ENCODE assay signal across 15 cellular contexts in the genomic region with DNA sequence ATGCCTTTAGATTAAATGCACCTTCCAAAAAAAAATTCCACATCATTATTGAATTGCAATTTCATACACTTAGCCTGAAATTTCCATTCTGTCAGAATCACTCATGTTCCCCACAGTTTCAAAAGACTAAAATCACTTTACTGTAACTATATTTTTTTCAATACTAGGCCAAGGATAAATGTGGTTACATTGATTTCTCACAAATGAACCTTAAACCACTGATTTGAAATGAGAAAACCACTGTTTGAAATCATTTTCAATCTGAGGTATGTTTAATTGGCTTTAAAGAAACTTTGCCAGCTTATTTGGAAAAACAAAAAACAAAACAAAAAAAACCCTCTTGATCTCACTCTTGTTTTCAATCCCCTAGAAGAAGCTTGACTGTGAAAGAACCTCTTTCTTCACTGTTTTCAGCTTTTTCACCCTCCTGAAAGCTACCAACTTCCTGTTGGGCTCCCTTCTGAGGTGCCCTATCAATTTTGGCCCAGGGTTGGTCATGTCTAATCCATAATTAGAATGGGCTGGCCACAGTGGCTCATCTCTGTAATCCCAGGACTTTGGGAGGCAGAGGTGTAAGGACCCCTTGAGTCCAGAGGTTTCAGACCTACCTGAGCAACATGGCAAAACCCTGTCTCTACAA.
DNase-seq lines count a peak whose midpoint lies in the region; ATAC-seq and TF ChIP-seq lines count a peak whose summit lies in the region.
"Had no signal": no experiment of that assay in that cellular context is flagged by ENCODE, and none has a peak within 500 bp of the region (broad histone marks: within the 10 kb centered on the region; RNA-seq: fewer than 3 reads in every experiment).

No MANE protein-coding gene starts in this region.

- H3K27me3 Mint-ChIP-seq in activated naive CD4-positive, alpha-beta T cell treated with anti-CD3 and anti-CD28 coated beads, Interleukin-2, amount 10 ng/mL, durations not matched to agents 7 days and 5 days: no peaks in the 10 kb centered on the region
- H3K27me3 Mint-ChIP-seq in activated T-helper 1 cell treated with anti-CD3 and anti-CD28 coated beads, Interleukin-12 subunit alpha, Interleukin-12 subunit beta, Interleukin-2, Interleukin-4 antibody, amounts not matched to agents 30 ng/mL and 10 ng/mL and 1 ng/mL, durations not matched to agents 14 hours and 24 hours and 36 hours (ENCODE audit: insufficient read depth): no peaks in the 10 kb centered on the region

- no peak overlapping the region for H3K4me3 Mint-ChIP-seq in activated naive CD4-positive, alpha-beta T cell treated with anti-CD3 and anti-CD28 coated beads, Interleukin-2, amount 10 ng/mL, durations not matched to agents 7 days and 5 days
- no peak overlapping the region for H3K4me3 Mint-ChIP-seq in activated T-helper 1 cell treated with anti-CD3 and anti-CD28 coated beads, Interleukin-12 subunit alpha, Interleukin-12 subunit beta, Interleukin-2, Interleukin-4 antibody, amounts not matched to agents 30 ng/mL and 10 ng/mL and 1 ng/mL, durations not matched to agents 14 hours and 24 hours and 36 hours
- H3K4me3 Mint-ChIP-seq: B cell, H9 had no signal

- H3K9me3 Mint-ChIP-seq in activated naive CD4-positive, alpha-beta T cell treated with anti-CD3 and anti-CD28 coated beads, Interleukin-2, amount 10 ng/mL, durations not matched to agents 7 days and 5 days: peaks cover 6% of the 10 kb centered on the region
- peaks cover 5% of the 10 kb centered on the region for H3K9me3 Mint-ChIP-seq in activated T-helper 1 cell treated with anti-CD3 and anti-CD28 coated beads, Interleukin-12 subunit alpha, Interleukin-12 subunit beta, Interleukin-2, Interleukin-4 antibody, amounts not matched to agents 30 ng/mL and 10 ng/mL and 1 ng/mL, durations not matched to agents 14 hours and 24 hours and 36 hours
- H3K9me3 Mint-ChIP-seq: H9 had no signal

- ATAC-seq in left lung (no peak), HG03196 (IDR thresholded peaks at IDR 0.05; ENCODE audit: unreplicated experiment) (no peak), GM18498 (IDR thresholded peaks at IDR 0.05; ENCODE audit: unreplicated experiment) (no peak)

- H3K36me3 Mint-ChIP-seq in activated naive CD4-positive, alpha-beta T cell treated with anti-CD3 and anti-CD28 coated beads, Interleukin-2, amount 10 ng/mL, durations not matched to agents 7 days and 5 days: peaks cover 8% of the 10 kb centered on the region
- H3K36me3 Mint-ChIP-seq in activated T-helper 1 cell treated with anti-CD3 and anti-CD28 coated beads, Interleukin-12 subunit alpha, Interleukin-12 subunit beta, Interleukin-2, Interleukin-4 antibody, amounts not matched to agents 30 ng/mL and 10 ng/mL and 1 ng/mL, durations not matched to agents 14 hours and 24 hours and 36 hours (ENCODE audit: low read depth): peaks cover 3% of the 10 kb centered on the region
- H3K36me3 Mint-ChIP-seq: CD4-positive, CD25-positive, alpha-beta regulatory T cell had no signal

- no peaks in the 10 kb centered on the region for H3K36me3 ChIP-seq in left lung

- CTCF ChIA-PET in activated naive CD4-positive, alpha-beta T cell treated with anti-CD3 and anti-CD28 coated beads, Interleukin-2, amount 10 ng/mL, durations not matched to agents 7 days and 5 days (lab: Charles Lee): interaction anchor here (0.6 kb wide), 1 partner anchor 138 kb away, joined by 6 read pairs; no protein-coding TSS in a partner anchor

- intact Hi-C loops in activated T-helper 1 cell treated with anti-CD3 and anti-CD28 coated beads, Interleukin-12 subunit alpha, Interleukin-12 subunit beta, Interleukin-2, Interleukin-4 antibody, amounts not matched to agents 30 ng/mL and 10 ng/mL and 1 ng/mL, durations not matched to agents 14 hours and 24 hours and 36 hours (cut with micrococcal nuclease): no loop called here
- intact Hi-C loops in left lung (cut with DNase I): no loop called here

- no peak for TF ChIP-seq CTCF in left lung (IDR thresholded peaks at IDR 0.05)

- H3K9me3 ChIP-seq in left lung: no peaks in the 10 kb centered on the region

- peak overlapping the region; percentile 81 for H3K27ac Mint-ChIP-seq in activated naive CD4-positive, alpha-beta T cell treated with anti-CD3 and anti-CD28 coated beads, Interleukin-2, amount 10 ng/mL, durations not matched to agents 7 days and 5 days
- H3K27ac Mint-ChIP-seq in activated T-helper 1 cell treated with anti-CD3 and anti-CD28 coated beads, Interleukin-12 subunit alpha, Interleukin-12 subunit beta, Interleukin-2, Interleukin-4 antibody, amounts not matched to agents 30 ng/mL and 10 ng/mL and 1 ng/mL, durations not matched to agents 14 hours and 24 hours and 36 hours: peak overlapping the region; percentile 8
- H3K27ac Mint-ChIP-seq: B cell; CD4-positive, CD25-positive, alpha-beta regulatory T cell; H9 had no signal

- no peak overlapping the region for H3K27ac ChIP-seq in left lung

- H3K27me3 ChIP-seq in left lung: no peaks in the 10 kb centered on the region

- H3K4me1 Mint-ChIP-seq in activated naive CD4-positive, alpha-beta T cell treated with anti-CD3 and anti-CD28 coated beads, Interleukin-2, amount 10 ng/mL, durations not matched to agents 7 days and 5 days: peaks cover 45% of the 10 kb centered on the region
- H3K4me1 Mint-ChIP-seq in activated T-helper 1 cell treated with anti-CD3 and anti-CD28 coated beads, Interleukin-12 subunit alpha, Interleukin-12 subunit beta, Interleukin-2, Interleukin-4 antibody, amounts not matched to agents 30 ng/mL and 10 ng/mL and 1 ng/mL, durations not matched to agents 14 hours and 24 hours and 36 hours (ENCODE audit: low read depth): peaks cover 28% of the 10 kb centered on the region
- H3K4me1 Mint-ChIP-seq: B cell had no signal

- no peak overlapping the region for H3K4me3 ChIP-seq in Jurkat, Clone E6-1 (ENCODE audit: low read length)
- no peak overlapping the region for H3K4me3 ChIP-seq in left lung

- no peaks in the 10 kb centered on the region for H3K4me1 ChIP-seq in left lung

- no peak for DNase-seq in activated naive CD4-positive, alpha-beta T cell treated with anti-CD3 and anti-CD28 coated beads, Interleukin-2, amount 10 ng/mL, durations not matched to agents 7 days and 5 days
- no peak for DNase-seq in activated naive CD4-positive, alpha-beta T cell treated with Interleukin-2 at 50 U/mL for 16 hours
- peak; percentile 16 for DNase-seq in Jurkat, Clone E6-1 (ENCODE audit: low read depth, low spot score)
- DNase-seq in activated T-helper 1 cell treated with anti-CD3 and anti-CD28 coated beads, Interleukin-12 subunit alpha, Interleukin-12 subunit beta, Interleukin-2, Interleukin-4 antibody, amounts not matched to agents 30 ng/mL and 10 ng/mL and 1 ng/mL, durations not matched to agents 14 hours and 24 hours and 36 hours (ENCODE audit: low spot score): no peak
- no peak for DNase-seq in left lung
- DNase-seq: H9, Kasumi-1, NCI-H1105 treated with DMSO at 0.1 percent for 48 hours, NCI-H1694 treated with DMSO at 0.1 percent for 48 hours, NCI-H226, SHP77 treated with DMSO at 0.1 percent for 48 hours had no signal
